In the genomic region with DNA sequence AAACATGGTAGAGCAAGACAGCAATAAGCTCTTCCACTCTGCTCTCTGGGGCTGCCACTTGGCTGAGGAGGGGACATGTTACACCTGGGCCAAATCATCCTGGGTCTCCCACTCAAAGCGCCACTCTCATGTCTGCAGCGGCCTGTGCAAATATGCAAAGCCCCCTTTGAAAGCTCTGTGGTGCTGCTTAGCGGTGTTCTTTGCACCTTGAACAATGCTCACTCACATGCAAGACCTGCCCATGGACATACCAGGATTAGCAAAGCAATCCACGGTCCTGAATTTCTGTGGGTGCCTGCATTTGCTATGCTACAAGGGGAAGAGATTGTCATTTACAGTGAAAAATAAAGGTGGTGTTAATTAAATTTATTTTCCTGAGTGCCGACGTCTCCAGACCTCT, we compare ENCODE assay signal across 6 cellular contexts.
"Had no signal": no experiment of that assay in that cellular context is flagged by ENCODE, and none has a peak within 500 bp of the region (broad histone marks: within the 10 kb centered on the region; RNA-seq: fewer than 3 reads in every experiment).

No MANE protein-coding gene starts in this region.

- H3K4me3 ChIP-seq: GM23338 had no signal

- H3K4me2 ChIP-seq: GM23338 had no signal

- FAIRE-seq: H54, HTR-8/SVneo had no signal

- DNase-seq: H9, HCEC 1CT, KBM-7 had no signal

- ATAC-seq: GM23338 had no signal
